In genomic region chr12:7995266-7995963, GRCh38 we compare ENCODE assay signal across 8 cellular contexts. TPM values are rescaled to one million over a fixed set of nuclear protein-coding genes. Genes with fewer than 3 reads are reported as not detected.
DNase-seq lines count a peak whose midpoint lies in the region; ATAC-seq and TF ChIP-seq lines count a peak whose summit lies in the region.

No MANE protein-coding gene starts in this region.

- H3K36me3 ChIP-seq in mesenchymal stem cell (ENCODE audit: control insufficient read depth in 1 of 2, insufficient read depth in 2 of 2, low read depth in 1 of 2, low read length in 2 of 2), result no peaks in the 10 kb centered on the region

- no peaks in the 10 kb centered on the region for H3K9me3 ChIP-seq in CD4-positive, alpha-beta T cell (ENCODE audit: control insufficient read depth, low read length)
- peaks cover 19% of the 10 kb centered on the region for H3K9me3 ChIP-seq in mesenchymal stem cell (ENCODE audit: control insufficient read depth, low read length)

- H2BK120ac ChIP-seq in mesenchymal stem cell (ENCODE audit: low read depth, low read length), result no peak overlapping the region

- no peak overlapping the region for H4K8ac ChIP-seq in mesenchymal stem cell (ENCODE audit: low read length)

- intact Hi-C loops in CD4-positive, alpha-beta T cell (cut with DNase I, micrococcal nuclease), result loop anchor here (1.0 to 2.0 kb wide), 5 partner anchors 25 to 135 kb away; no protein-coding TSS in a partner anchor
- intact Hi-C loops in dorsolateral prefrontal cortex (cut with DNase I), result loop anchor here (1.0 to 5.0 kb wide), 4 partner anchors 61 to 138 kb away; no protein-coding TSS in a partner anchor

- H2BK15ac ChIP-seq in mesenchymal stem cell (ENCODE audit: low read depth, poor library complexity, severe bottlenecking), result no peak overlapping the region

- no peaks in the 10 kb centered on the region for H3K36me3 Mint-ChIP-seq in CD4-positive, alpha-beta T cell (ENCODE audit: low read depth)

- H3K14ac ChIP-seq in mesenchymal stem cell (ENCODE audit: low read length in 2 of 2), result no peak overlapping the region

- H3K4me1 ChIP-seq in mesenchymal stem cell (ENCODE audit: control insufficient read depth, insufficient read depth, low read depth, low read length), result no peaks in the 10 kb centered on the region

- no peak overlapping the region for H2AK5ac ChIP-seq in mesenchymal stem cell (ENCODE audit: low read length, severe bottlenecking)

- H3K4me3 Mint-ChIP-seq in CD4-positive, alpha-beta T cell, result no peak overlapping the region

- no peak overlapping the region for H2BK12ac ChIP-seq in mesenchymal stem cell (ENCODE audit: low read length in 2 of 2)

- peak; percentile 77 for TF ChIP-seq CTCF in CD4-positive, alpha-beta T cell (IDR thresholded peaks at IDR 0.05)
- peak; percentile 67 to 97 (median 90) for TF ChIP-seq CTCF in dorsolateral prefrontal cortex (IDR thresholded peaks at IDR 0.05 in 54 of 56, conservative IDR thresholded peaks at IDR 0.05 in 2 of 56; ENCODE audit: low read depth in 1 of 56, partially characterized antibody in 56 of 56)

- H3K18ac ChIP-seq in mesenchymal stem cell (ENCODE audit: low read depth in 1 of 2, low read length in 2 of 2), result no peak overlapping the region

- no peak overlapping the region for H3K23ac ChIP-seq in mesenchymal stem cell (ENCODE audit: low read length in 2 of 2)

- no peak overlapping the region for H2BK5ac ChIP-seq in mesenchymal stem cell (ENCODE audit: low read depth, low read length, poor library complexity, severe bottlenecking)

- CTCF ChIA-PET in CD4-positive, alpha-beta T cell (lab: Charles Lee), result interaction anchor here (0.6 to 3.3 kb wide), 14 partner anchors 9 to 142 kb away, joined by 3 to 81 read pairs (median 6); partner anchors contain the start of gene SLC2A3

- H3K4me3 ChIP-seq in dorsolateral prefrontal cortex (peak overlapping the region in 21 of 59 donors; percentile 1 to 41 (median 24)), mesenchymal stem cell (ENCODE audit: insufficient read depth in 1 of 2, low read depth in 1 of 2, low read length in 2 of 2) (peak overlapping the region in 1 of 2 experiments; percentile 66)

- peak overlapping the region; percentile 91 for H3K9ac ChIP-seq in mesenchymal stem cell (ENCODE audit: low read length)

- no peak overlapping the region for H3K4me2 ChIP-seq in mesenchymal stem cell (ENCODE audit: low read length, poor library complexity, severe bottlenecking)

- no peak overlapping the region for H3K27ac Mint-ChIP-seq in CD4-positive, alpha-beta T cell

- no peak overlapping the region for H2AFZ ChIP-seq in mesenchymal stem cell (ENCODE audit: low read depth, low read length)

- H3K27me3 ChIP-seq in CD4-positive, alpha-beta T cell (ENCODE audit: control insufficient read depth, insufficient read depth, low read length), result no peaks in the 10 kb centered on the region
- H3K27me3 ChIP-seq in dorsolateral prefrontal cortex (no peaks in the 10 kb centered on the region), mesenchymal stem cell (ENCODE audit: control insufficient read depth in 1 of 2, insufficient read depth in 1 of 2, low read length in 2 of 2) (no peaks in the 10 kb centered on the region)

- peaks cover 12% of the 10 kb centered on the region for H3K4me1 Mint-ChIP-seq in CD4-positive, alpha-beta T cell (ENCODE audit: low read depth)

- no peak overlapping the region for H3K4ac ChIP-seq in mesenchymal stem cell (ENCODE audit: low read depth in 1 of 2, low read length in 2 of 2)

- no peaks in the 10 kb centered on the region for H3K27me3 Mint-ChIP-seq in CD4-positive, alpha-beta T cell

- H3K79me1 ChIP-seq in mesenchymal stem cell (replicated peaks; ENCODE audit: low read length, poor library complexity, severe bottlenecking), result no peaks in the 10 kb centered on the region

- DNase-seq in CD4-positive, alpha-beta T cell, result peak; percentile 64 to 83 (median 74)
- DNase-seq in NCI-H526 treated with DMSO at 0.1 percent for 48 hours (lab: John Stamatoyannopoulos, UW) (peak; percentile 48), dorsolateral prefrontal cortex (peak; percentile 49 to 95 (median 86)), mesenchymal stem cell (peak; percentile 91)
- peak; percentile 74 for DNase-seq in activated CD4-positive, alpha-beta T cell treated with anti-CD3 and anti-CD28 coated beads, Interleukin-2, amount 50 U/mL, for 1 hour
- DNase-seq in stimulated activated CD8-positive, alpha-beta memory T cell treated with anti-CD3 and anti-CD28 coated beads, Interleukin-15, amount 100 ng/mL, for 1 hour (ENCODE audit: low read depth), result peak; percentile 68

- 22% methylated on average over 9 of the region's 9 CpGs for WGBS in mesenchymal stem cell

- peaks cover 3% of the 10 kb centered on the region for H3K9me3 Mint-ChIP-seq in CD4-positive, alpha-beta T cell

- peak; percentile 98 for ATAC-seq in CD4-positive, alpha-beta T cell (ENCODE audit: poor library complexity)
- ATAC-seq in GM19372 (IDR thresholded peaks at IDR 0.05; ENCODE audit: low read depth, unreplicated experiment) (peak; percentile 99), HG03442 (IDR thresholded peaks at IDR 0.05; ENCODE audit: unreplicated experiment) (peak; percentile 99)

- POLR2A ChIA-PET in CD4-positive, alpha-beta T cell (lab: Charles Lee), result interaction anchor here (1.0 to 5.3 kb wide), 5 partner anchors 25 to 135 kb away, joined by 3 to 57 read pairs (median 7); partner anchors contain the start of gene SLC2A3

- H3K27ac ChIP-seq in CD4-positive, alpha-beta T cell (ENCODE audit: low read depth, low read length), result no peak overlapping the region
- peak overlapping the region in 34 of 59 donors; percentile 0 to 77 (median 36) for H3K27ac ChIP-seq in dorsolateral prefrontal cortex
- H3K27ac ChIP-seq in mesenchymal stem cell (ENCODE audit: low read length, poor library complexity, severe bottlenecking), result no peak overlapping the region

- H4K91ac ChIP-seq in mesenchymal stem cell (ENCODE audit: low read length), result no peak overlapping the region

RNA-seq across cellular contexts. Expression of gene FOXJ2, which starts 37.1 kb away (rescaled TPM):
- 10 to 100 TPM; 36.3 to 38.5 TPM for total RNA-seq in CD4-positive, alpha-beta T cell
- total RNA-seq in dorsolateral prefrontal cortex, result 10 to 100 TPM; 13.4 to 28.9 (median 16.8) TPM
- 12.5 TPM for polyA plus RNA-seq in mesenchymal stem cell (2013, experiment 1 of 2)
- 11.9 TPM for polyA plus RNA-seq in mesenchymal stem cell (2013, experiment 2 of 2)

RNA-seq across cellular contexts. Expression of gene SLC2A3, which starts 59.4 kb away (rescaled TPM):
- 100 to 1,000 TPM; 929 to 939 TPM for total RNA-seq in CD4-positive, alpha-beta T cell
- total RNA-seq in dorsolateral prefrontal cortex, result 100 to 1,000 TPM in 74 of 120 experiments, 10 to 100 TPM in 46; 42.4 to 309 (median 110) TPM
- 117 TPM for polyA plus RNA-seq in mesenchymal stem cell (2013, experiment 1 of 2)
- polyA plus RNA-seq in mesenchymal stem cell (2013, experiment 2 of 2), result 119 TPM

Comparison
In these comparisons a context has a peak if more than half of its experiments do, and no peak if none do; other contexts are left out.
1. H3K27ac ChIP-seq: peak in dorsolateral prefrontal cortex (34 of 59); none in CD4-positive, alpha-beta T cell (single experiment) and mesenchymal stem cell (single experiment).
2. Peak in every context shown above with its lines, with median percentiles within 50 percentile points of each other: ATAC-seq and DNase-seq.